Comparison of ENCODE assay signal across 29 cellular contexts in the genomic region with DNA sequence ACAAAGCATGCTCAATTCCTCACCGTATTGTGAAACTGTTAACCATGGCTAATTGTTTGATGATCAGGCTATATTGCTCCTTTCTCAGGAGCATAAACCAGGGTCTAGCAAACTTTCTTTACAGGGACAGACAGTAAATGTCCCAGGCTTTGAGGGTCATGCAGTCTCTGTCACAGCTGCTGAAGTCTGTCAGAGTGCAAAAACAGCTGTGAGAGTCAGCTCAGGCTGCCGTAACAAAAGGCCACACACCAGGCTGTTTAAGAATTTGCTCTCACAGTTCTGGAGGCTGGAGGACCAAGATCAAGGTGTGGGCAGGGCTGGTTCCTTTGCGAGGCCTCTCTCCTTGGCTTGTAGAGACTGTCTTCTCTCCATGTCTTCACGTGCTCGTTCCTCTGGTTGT.
"Had no signal": no experiment of that assay in that cellular context is flagged by ENCODE, and none has a peak within 500 bp of the region (broad histone marks: within the 10 kb centered on the region; RNA-seq: fewer than 3 reads in every experiment).

No MANE protein-coding gene starts in this region.

- DNase-seq: activated B cell treated with CpG ODN at 0.5 μM for 24 hours; activated CD4-positive, alpha-beta T cell treated with anti-CD3 and anti-CD28 coated beads for 48 hours; activated CD4-positive, alpha-beta T cell treated with anti-CD3 and anti-CD28 coated beads, Interleukin-2, amount 50 U/mL, for 1 hour; activated CD4-positive, alpha-beta T cell treated with anti-CD3 and anti-CD28 coated beads, Interleukin-2, amount 50 U/mL, for 48 hours; activated CD8-positive, alpha-beta memory T cell treated with anti-CD3 and anti-CD28 coated beads for 24 hours; activated CD8-positive, alpha-beta T cell treated with anti-CD3 and anti-CD28 coated beads for 36 hours; activated effector memory CD4-positive, alpha-beta T cell treated with anti-CD3 and anti-CD28 coated beads, Interleukin-2, amount 50 U/mL, for 16 hours; activated naive CD4-positive, alpha-beta T cell treated with anti-CD3 and anti-CD28 coated beads for 36 hours; activated naive CD8-positive, alpha-beta T cell treated with anti-CD3 and anti-CD28 coated beads for 36 hours; activated naive CD8-positive, alpha-beta T cell treated with anti-CD3 and anti-CD28 coated beads, Interleukin-2, amount 50 U/mL, for 24 hours; activated T-cell treated with anti-CD3 and anti-CD28 coated beads, Interleukin-2, amount 50 U/mL, for 48 hours; adrenal gland; amygdala; brain microvascular endothelial cell; central memory CD4-positive, alpha-beta T cell; cerebellar nuclear complex; colonic mucosa; dorsolateral prefrontal cortex; effector memory CD4-positive, alpha-beta T cell; endodermal cell; foreskin fibroblast; SW 1271; T-cell; T1000; WERI-Rb-1 had no signal

- ATAC-seq: activated CD4-positive, CD25-positive, alpha-beta regulatory T cell treated with anti-CD3 and anti-CD28 coated beads, Interleukin-2, amount 50 U/mL, for 24 hours; activated CD8-positive, alpha-beta T cell treated with anti-CD3 and anti-CD28 coated beads for 36 hours; activated naive CD8-positive, alpha-beta T cell treated with anti-CD3 and anti-CD28 coated beads, Interleukin-2, amount 50 U/mL, for 24 hours; esophagus mucosa; T-cell had no signal

- H3K9me3 ChIP-seq: adrenal gland, ascending aorta, colonic mucosa had no signal

- H3K4me3 ChIP-seq: adrenal gland, ascending aorta, colonic mucosa, dorsolateral prefrontal cortex had no signal

- H3K4me1 ChIP-seq: adrenal gland, ascending aorta, colonic mucosa had no signal

- H3K27me3 ChIP-seq: adrenal gland, ascending aorta, brain microvascular endothelial cell, colonic mucosa had no signal

- H3K36me3 ChIP-seq: colonic mucosa, WERI-Rb-1 had no signal

- FAIRE-seq: frontal cortex had no signal

- H3K27ac ChIP-seq: adrenal gland, ascending aorta, brain microvascular endothelial cell, colonic mucosa, dorsolateral prefrontal cortex, WERI-Rb-1 had no signal
